Comparison of ENCODE assay signal across 11 cellular contexts in genomic region chr11:64450168-64450560, GRCh38.
DNase-seq lines count a peak whose midpoint lies in the region; ATAC-seq and TF ChIP-seq lines count a peak whose summit lies in the region.
"Had no signal": no experiment of that assay in that cellular context is flagged by ENCODE, and none has a peak within 500 bp of the region (broad histone marks: within the 10 kb centered on the region; RNA-seq: fewer than 3 reads in every experiment).

No MANE protein-coding gene starts in this region.

- H4K20me1 ChIP-seq in Karpas-422 (ENCODE audit: insufficient read depth, low read depth, low read length), result no peaks in the 10 kb centered on the region

- H3K4me3 Mint-ChIP-seq in CD14-positive monocyte (peak overlapping the region; percentile 88 to 96), natural killer cell (no peak overlapping the region)
- no peak overlapping the region for H3K4me3 Mint-ChIP-seq in dendritic cell treated with granulocyte-macrophage colony-stimulating factor and Interleukin-4, amounts not matched to agents 40 ng/mL and 50 ng/mL, for 4 days
- H3K4me3 Mint-ChIP-seq: HFFc6 had no signal

- peak overlapping the region; percentile 56; the same call in 1 of the 2 replicates for H3K9ac ChIP-seq in Karpas-422 (ENCODE audit: low read length)
- H3K9ac ChIP-seq: SK-N-SH had no signal

- H3K36me3 ChIP-seq in Karpas-422 (ENCODE audit: insufficient read depth, low read length) (no peaks in the 10 kb centered on the region), sigmoid colon (no peaks in the 10 kb centered on the region)

- no peaks in the 10 kb centered on the region for H3K9me2 ChIP-seq in Karpas-422 (replicated peaks; ENCODE audit: insufficient read depth, low read length)
- H3K9me2 ChIP-seq: SK-N-SH had no signal

- TF ChIP-seq CTCF in CD14-positive monocyte (IDR thresholded peaks at IDR 0.05) (no peak), sigmoid colon (IDR thresholded peaks at IDR 0.05) (no peak), natural killer cell (IDR thresholded peaks at IDR 0.05) (no peak)

- peak overlapping the region; percentile 58 for H3K4me2 ChIP-seq in Karpas-422 (ENCODE audit: low read depth, low read length, poor library complexity, severe bottlenecking)

- peaks cover 0 to 4% (median 0%) of the 10 kb centered on the region in 7 donors for H3K9me3 Mint-ChIP-seq in CD14-positive monocyte
- H3K9me3 Mint-ChIP-seq in dendritic cell treated with granulocyte-macrophage colony-stimulating factor and Interleukin-4, amounts not matched to agents 40 ng/mL and 50 ng/mL, for 4 days, result no peaks in the 10 kb centered on the region
- H3K9me3 Mint-ChIP-seq in natural killer cell, result no peaks in the 10 kb centered on the region
- H3K9me3 Mint-ChIP-seq: HFFc6 had no signal

- intact Hi-C loops in CD14-positive monocyte (cut with micrococcal nuclease), result no loop called here
- intact Hi-C loops in dendritic cell treated with granulocyte-macrophage colony-stimulating factor and Interleukin-4, amounts not matched to agents 40 ng/mL and 50 ng/mL, for 4 days (cut with micrococcal nuclease), result no loop called here
- intact Hi-C loops in sigmoid colon (cut with DNase I), result no loop called here
- intact Hi-C loops in natural killer cell (cut with micrococcal nuclease), result no loop called here
- intact Hi-C loops in Right ventricle myocardium inferior (cut with DNase I), result no loop called here

- no peaks in the 10 kb centered on the region for H3K27me3 Mint-ChIP-seq in CD14-positive monocyte (ENCODE audit: low read depth in 3 of 3)
- no peaks in the 10 kb centered on the region for H3K27me3 Mint-ChIP-seq in dendritic cell treated with granulocyte-macrophage colony-stimulating factor and Interleukin-4, amounts not matched to agents 40 ng/mL and 50 ng/mL, for 4 days
- H3K27me3 Mint-ChIP-seq in natural killer cell (ENCODE audit: low read depth in 2 of 2), result peaks cover 5 to 11% of the 10 kb centered on the region in 2 donors

- H3K27ac Mint-ChIP-seq in CD14-positive monocyte (no peak overlapping the region), natural killer cell (no peak overlapping the region)
- peak overlapping the region; percentile 93 for H3K27ac Mint-ChIP-seq in dendritic cell treated with granulocyte-macrophage colony-stimulating factor and Interleukin-4, amounts not matched to agents 40 ng/mL and 50 ng/mL, for 4 days
- H3K27ac Mint-ChIP-seq: HFFc6 had no signal

- H3K27ac ChIP-seq in Karpas-422 (ENCODE audit: low read length), result no peak overlapping the region
- no peak overlapping the region for H3K27ac ChIP-seq in sigmoid colon
- H3K27ac ChIP-seq: A549 had no signal

- peaks cover 55% of the 10 kb centered on the region for H3K4me1 Mint-ChIP-seq in CD14-positive monocyte
- peaks cover 48% of the 10 kb centered on the region for H3K4me1 Mint-ChIP-seq in dendritic cell treated with granulocyte-macrophage colony-stimulating factor and Interleukin-4, amounts not matched to agents 40 ng/mL and 50 ng/mL, for 4 days (ENCODE audit: low read depth)
- H3K4me1 Mint-ChIP-seq in natural killer cell, result peaks cover 14 to 19% of the 10 kb centered on the region in 2 donors

- H3K4me1 ChIP-seq in Karpas-422 (ENCODE audit: low read length) (peaks cover 30% of the 10 kb centered on the region), sigmoid colon (peaks cover 0 to 25% (median 14%) of the 10 kb centered on the region in 4 donors)

- H3K27me3 ChIP-seq in Karpas-422 (ENCODE audit: low read length) (no peaks in the 10 kb centered on the region), sigmoid colon (peaks cover 0 to 3% (median 0%) of the 10 kb centered on the region in 3 donors)

- no peak overlapping the region for H2AFZ ChIP-seq in Karpas-422 (ENCODE audit: low read length)

- H3K79me2 ChIP-seq in Karpas-422 (ENCODE audit: low read length), result no peaks in the 10 kb centered on the region

- no peak for DNase-seq in CD14-positive monocyte (ENCODE audit: low spot score)
- no peak for DNase-seq in Karpas-422
- peak; percentile 12 for DNase-seq in sigmoid colon
- no peak for DNase-seq in activated T-cell treated with anti-CD3 and anti-CD28 coated beads for 4 hours
- DNase-seq in natural killer cell, result no peak
- no peak for DNase-seq in Right ventricle myocardium inferior (ENCODE audit: missing footprints)

- H3K9me3 ChIP-seq in Karpas-422 (ENCODE audit: low read length) (no peaks in the 10 kb centered on the region), sigmoid colon (no peaks in the 10 kb centered on the region)
- H3K9me3 ChIP-seq: A549, SK-N-SH had no signal

- TF ChIP-seq EP300 in sigmoid colon (IDR thresholded peaks at IDR 0.05), result no peak

- H3K36me3 Mint-ChIP-seq in CD14-positive monocyte (peaks cover 6% of the 10 kb centered on the region in 2 donors), natural killer cell (no peaks in the 10 kb centered on the region)
- H3K36me3 Mint-ChIP-seq in dendritic cell treated with granulocyte-macrophage colony-stimulating factor and Interleukin-4, amounts not matched to agents 40 ng/mL and 50 ng/mL, for 4 days (ENCODE audit: low read depth), result no peaks in the 10 kb centered on the region
- H3K36me3 Mint-ChIP-seq: CD4-positive, CD25-positive, alpha-beta regulatory T cell had no signal

- ATAC-seq in natural killer cell, result no peak
- no peak for ATAC-seq in Right ventricle myocardium inferior

- no peak for TF ChIP-seq POLR2A in sigmoid colon (IDR thresholded peaks at IDR 0.05)

- 44 to 92% methylated on average over 2 of the region's 2 CpGs for WGBS in sigmoid colon, 2 donors

- H3K4me3 ChIP-seq in Karpas-422 (ENCODE audit: low read length) (peak overlapping the region; percentile 39; the same call in 1 of the 2 replicates), sigmoid colon (no peak overlapping the region)

Comparison
In these comparisons a context has a peak if more than half of its experiments do, and no peak if none do; other contexts are left out.
1. H3K4me3 Mint-ChIP-seq: peak in CD14-positive monocyte (2 of 2); none in dendritic cell treated with granulocyte-macrophage colony-stimulating factor and Interleukin-4, amounts not matched to agents 40 ng/mL and 50 ng/mL, for 4 days (single experiment) and natural killer cell (single experiment).